In genomic region chr11:17184882-17185587, GRCh38 we compare ENCODE assay signal across 17 cellular contexts. TPM values are rescaled to one million over a fixed set of nuclear protein-coding genes. Genes with fewer than 3 reads are reported as not detected.
A peak's percentile ranks its signal among the peaks of the same experiment; 100 is the strongest.
DNase-seq lines count a peak whose midpoint lies in the region; ATAC-seq, FAIRE-seq and TF ChIP-seq lines count a peak whose summit lies in the region.
"Had no signal": no experiment of that assay in that cellular context is flagged by ENCODE, and none has a peak within 500 bp of the region (broad histone marks: within the 10 kb centered on the region; RNA-seq: fewer than 3 reads in every experiment).

No MANE protein-coding gene starts in this region.

- H3K4me3 ChIP-seq in IMR-90 (ENCODE audit: insufficient read depth, low read depth, low read length) (no peak overlapping the region), bronchial epithelial cell (ENCODE audit: low read depth, low read length) (no peak overlapping the region), left lung (no peak overlapping the region)
- H3K4me3 ChIP-seq: BLaER1, GM23338 had no signal

- ATAC-seq in IMR-90 (ENCODE audit: low read depth), result no peak
- peak; percentile 47 for ATAC-seq in left lung
- ATAC-seq: GM23338 had no signal

- no peak overlapping the region for H3K14ac ChIP-seq in IMR-90 (replicated peaks; ENCODE audit: low read depth, low read length)

- H3K4me1 ChIP-seq in IMR-90 (ENCODE audit: control insufficient read depth, insufficient read depth, low read length), result peaks cover 1% of the 10 kb centered on the region; the same call in 1 of the 2 replicates
- peaks cover 0 to 3% of the 10 kb centered on the region in 2 donors for H3K4me1 ChIP-seq in left lung
- H3K4me1 ChIP-seq: BLaER1 had no signal

- in situ Hi-C loops in IMR-90 (cut with MboI; ENCODE audit: low sequenced_read_pairs), result no loop called here

- POLR2A ChIA-PET in IMR-90 (lab: Charles Lee; ENCODE audit: unreplicated experiment), result no interaction called here

- H2AK9ac ChIP-seq in IMR-90 (replicated peaks; ENCODE audit: low read depth, low read length, poor library complexity), result no peak overlapping the region

- H3K23ac ChIP-seq in IMR-90 (ENCODE audit: low read depth, low read length), result no peak overlapping the region

- H3K27me3 ChIP-seq in IMR-90 (ENCODE audit: control insufficient read depth, insufficient read depth, low read length), result no peaks in the 10 kb centered on the region
- H3K27me3 ChIP-seq in bronchial epithelial cell (ENCODE audit: control insufficient read depth, insufficient read depth, low read length), result no peaks in the 10 kb centered on the region
- H3K27me3 ChIP-seq in left lung, result no peaks in the 10 kb centered on the region
- H3K27me3 ChIP-seq: BLaER1 had no signal

- no peak overlapping the region for H4K8ac ChIP-seq in IMR-90 (ENCODE audit: low read depth in 2 of 2, low read length in 2 of 2)

- H3K36me3 ChIP-seq in IMR-90 (ENCODE audit: control insufficient read depth, insufficient read depth, low read length) (0 out of 2 replicates have a peak, but pooled peaks cover 1% of the 10 kb centered on the region), bronchial epithelial cell (ENCODE audit: control insufficient read depth, insufficient read depth, low read length) (peaks cover 3% of the 10 kb centered on the region), left lung (peaks cover 0 to 7% of the 10 kb centered on the region in 2 donors)

- no peak overlapping the region for H2AFZ ChIP-seq in IMR-90 (replicated peaks; ENCODE audit: low read length, poor library complexity)
- H2AFZ ChIP-seq: GM23338 had no signal

- FAIRE-seq in GM12891 (lab: Jason Lieb, UNC) (peak; percentile 35), bronchial epithelial cell (lab: Jason Lieb, UNC) (no peak)
- FAIRE-seq: A204.1, GM18507 had no signal

- dilution Hi-C loops in IMR-90 (cut with HindIII; ENCODE audit: low sequenced_read_pairs, unreplicated experiment), result no loop called here

- CTCF ChIA-PET in IMR-90 (lab: Yijun Ruan, JAX), result interaction anchor here (0.6 kb wide), 1 partner anchor 48 kb away, joined by 3 read pairs; no protein-coding TSS in a partner anchor

- H3K4ac ChIP-seq in IMR-90 (ENCODE audit: low read depth, low read length), result no peak overlapping the region

- no peaks in the 10 kb centered on the region for H3K9me1 ChIP-seq in IMR-90 (ENCODE audit: insufficient read depth, low read length)

- H3K4me3 Mint-ChIP-seq in nephron progenitor cell, result no peak overlapping the region
- H3K4me3 Mint-ChIP-seq: CD14-positive monocyte; CD4-positive, alpha-beta memory T cell; GM23338 had no signal

- H3K36me3 Mint-ChIP-seq in nephron progenitor cell (ENCODE audit: low read depth), result peaks cover 37% of the 10 kb centered on the region

- no peak overlapping the region for H2BK15ac ChIP-seq in IMR-90 (ENCODE audit: low read depth, low read length)

- no peak for DNase-seq in GM12891 (ENCODE audit: insufficient read length, low spot score)
- no peak for DNase-seq in IMR-90
- peak; percentile 13 for DNase-seq in bronchial epithelial cell (ENCODE audit: low read depth)
- DNase-seq in left lung, result no peak
- DNase-seq in nephron progenitor cell, result no peak
- no peak for DNase-seq in cerebellum (ENCODE audit: low spot score)
- no peak for DNase-seq in NCI-H1092 treated with DMSO at 0.1 percent for 48 hours (lab: John Stamatoyannopoulos, UW)
- DNase-seq in AML-193 (lab: John Stamatoyannopoulos, UW), result no peak
- DNase-seq: CD4-positive, alpha-beta memory T cell; DMS153; GF-D8; H7 had no signal

- H3K18ac ChIP-seq in IMR-90 (ENCODE audit: low read depth, low read length), result no peak overlapping the region

- H3K27ac ChIP-seq in IMR-90 (ENCODE audit: insufficient read depth, low read length), result no peak overlapping the region
- no peak overlapping the region for H3K27ac ChIP-seq in left lung
- H3K27ac ChIP-seq: BLaER1 had no signal

- no peaks in the 10 kb centered on the region for H3K27me3 Mint-ChIP-seq in nephron progenitor cell (ENCODE audit: low read depth, poor library complexity)
- H3K27me3 Mint-ChIP-seq: CD4-positive, alpha-beta memory T cell had no signal

- peaks cover 10% of the 10 kb centered on the region for H3K4me1 Mint-ChIP-seq in nephron progenitor cell

- intact Hi-C loops in IMR-90 (cut with micrococcal nuclease) (no loop called here), left lung (cut with DNase I) (no loop called here)

- no TSS peak for BruUV-seq in IMR-90 (replicated peaks; lab: Mats Ljungman, UMichigan)

- no peak for TF ChIP-seq CTCF in IMR-90 (conservative IDR thresholded peaks at IDR 0.05; ENCODE audit: low read depth, low read length)
- no peak for TF ChIP-seq CTCF in bronchial epithelial cell (IDR thresholded peaks at IDR 0.05; ENCODE audit: insufficient read depth, low read length, severe bottlenecking)
- no peak for TF ChIP-seq CTCF in left lung (IDR thresholded peaks at IDR 0.05)
- no peak for TF ChIP-seq CTCF in nephron progenitor cell (IDR thresholded peaks at IDR 0.05)

- no peak overlapping the region for H4K5ac ChIP-seq in IMR-90 (ENCODE audit: low read depth, low read length)

- H2BK120ac ChIP-seq in IMR-90 (ENCODE audit: low read depth, low read length), result no peak overlapping the region

- H3K4me2 ChIP-seq in IMR-90 (ENCODE audit: low read depth, low read length), result no peak overlapping the region
- H3K4me2 ChIP-seq: BLaER1, GM23338 had no signal

- no peak overlapping the region for H3K9ac ChIP-seq in IMR-90 (ENCODE audit: low read depth, low read length)
- H3K9ac ChIP-seq: BLaER1 had no signal

- H2AK5ac ChIP-seq in IMR-90 (ENCODE audit: low read depth, low read length), result no peak overlapping the region

- TF ChIP-seq POLR2A in GM12891 (IDR thresholded peaks at IDR 0.05; ENCODE audit: low read depth, low read length), result no peak
- TF ChIP-seq POLR2A in IMR-90 (IDR thresholded peaks at IDR 0.05; ENCODE audit: low read depth, low read length), result no peak

- H4K91ac ChIP-seq in IMR-90 (ENCODE audit: insufficient read depth, low read depth, low read length), result no peak overlapping the region

- WGBS in IMR-90 (ENCODE audit: extremely low coverage in 2 of 2, insufficient read length in 1 of 2), 2 experiments, result no CpG with 5 or more reads among the region's 2 CpGs

- H3K9me3 ChIP-seq in IMR-90 (ENCODE audit: control insufficient read depth, insufficient read depth, low read length) (no peaks in the 10 kb centered on the region), left lung (no peaks in the 10 kb centered on the region)
- H3K9me3 ChIP-seq: BLaER1 had no signal

- H3K9me3 Mint-ChIP-seq in nephron progenitor cell, result no peaks in the 10 kb centered on the region
- H3K9me3 Mint-ChIP-seq: GM23338 had no signal

- no peak overlapping the region for H3K27ac Mint-ChIP-seq in nephron progenitor cell

- peaks cover 28 to 32% of the 10 kb centered on the region in 2 experiments for H3K79me1 ChIP-seq in IMR-90 (ENCODE audit: low read depth in 1 of 2, low read length in 2 of 2)

- peaks cover 4% of the 10 kb centered on the region; the same call in 1 of the 2 replicates for H4K20me1 ChIP-seq in IMR-90 (ENCODE audit: insufficient read depth, low read length)

- H2BK5ac ChIP-seq in IMR-90 (ENCODE audit: low read depth, low read length, poor library complexity, severe bottlenecking), result no peak overlapping the region

- H2BK20ac ChIP-seq in IMR-90 (ENCODE audit: low read depth, low read length), result no peak overlapping the region

- no peak overlapping the region for H3K56ac ChIP-seq in IMR-90 (ENCODE audit: extremely low read depth, insufficient read depth, low read length)

- TF ChIP-seq RAD21 in IMR-90 (IDR thresholded peaks at IDR 0.05; ENCODE audit: low read length), result no peak

TF ChIP-seq in GM12891, 5 proteins besides CTCF, POLR2A, EP300 and RAD21:
- TF ChIP-seq SPI1 (IDR thresholded peaks at IDR 0.05; ENCODE audit: low read depth, low read length), result no peak
- TF ChIP-seq POU2F2 (IDR thresholded peaks at IDR 0.05; ENCODE audit: low read depth, low read length), result no peak
- no peak for TF ChIP-seq PAX5 (IDR thresholded peaks at IDR 0.05; ENCODE audit: insufficient read depth, low read length, severe bottlenecking)
- no peak for TF ChIP-seq TAF1 (IDR thresholded peaks at IDR 0.05; ENCODE audit: low read depth, low read length)
- no peak for TF ChIP-seq POLR2AphosphoS5 (IDR thresholded peaks at IDR 0.05; ENCODE audit: low read depth, low read length)
TF ChIP-seq in GM12891: peak in this region for 0.

TF ChIP-seq in IMR-90, 13 proteins besides CTCF, POLR2A, EP300 and RAD21:
- TF ChIP-seq MAFK (IDR thresholded peaks at IDR 0.05; ENCODE audit: low read depth, low read length), result peak; percentile 70
- no peak for TF ChIP-seq NFE2L2 (IDR thresholded peaks at IDR 0.05; ENCODE audit: low read depth, low read length)
- TF ChIP-seq CHD1 (IDR thresholded peaks at IDR 0.05; ENCODE audit: low read depth, low read length), result no peak

RNA-seq across cellular contexts. Expression of gene PIK3C2A, which starts 22.8 kb away (rescaled TPM):
- polyA plus RNA-seq in GM12891 (2012; ENCODE audit: low read depth, missing spikeins), result 3.7 TPM
- total RNA-seq in IMR-90 (2012; rRNA removed) (36.6 and 56.4 TPM in 2 replicates), bronchial epithelial cell (35.0 and 40.3 TPM in 2 replicates), left lung (10 to 100 TPM; 77.9 to 78.2 TPM), cerebellum (57.6 TPM)
- 11.5 and 14.6 TPM in 2 replicates for polyA plus RNA-seq in IMR-90 (2012; rRNA removed)
- polyA plus RNA-seq in IMR-90 (2012; cell fraction: cytosol; rRNA removed), result 1.7 and 2.4 TPM in 2 replicates
- polyA plus RNA-seq in IMR-90 (2012; cell fraction: nucleus; rRNA removed; ENCODE audit: low replicate concordance), result 2.3 and 20.0 TPM in 2 replicates
